1 cellular context compared by ENCODE assay signal in genomic region chr9:111872886-111873285, GRCh38.
TF ChIP-seq lines count a peak whose summit lies in the region.

No MANE protein-coding gene starts in this region.

TF ChIP-seq in K562, 482 proteins besides CTCF, POLR2A, EP300 and RAD21 (continued from another document and continues in another):
- TF ChIP-seq CHD7 (IDR thresholded peaks at IDR 0.05; ENCODE audit: low read depth, low read length) = no peak
- no peak for TF ChIP-seq DNMT1 (IDR thresholded peaks at IDR 0.05)
- TF ChIP-seq NFRKB (IDR thresholded peaks at IDR 0.05; ENCODE audit: low read depth) = no peak
- TF ChIP-seq HDAC2 (IDR thresholded peaks at IDR 0.05) = no peak
- no peak for TF ChIP-seq BRF2 (IDR thresholded peaks at IDR 0.05; ENCODE audit: borderline replicate concordance, insufficient read depth, insufficient read length)
- TF ChIP-seq SMARCE1 (IDR thresholded peaks at IDR 0.05) = peak; percentile 54; the same call in 1 of the 2 replicates
- TF ChIP-seq RBM15 (IDR thresholded peaks at IDR 0.05; ENCODE audit: insufficient read depth, low read length) = no peak
- no peak for TF ChIP-seq TAF9B (IDR thresholded peaks at IDR 0.05; ENCODE audit: partially characterized antibody)
- no peak for TF ChIP-seq ZNF347 (CRISPR knock-in tag; IDR thresholded peaks at IDR 0.05; ENCODE audit: low read depth)
- TF ChIP-seq NELFE (IDR thresholded peaks at IDR 0.05; ENCODE audit: insufficient read depth, insufficient read length) = no peak
- no peak for TF ChIP-seq PHF8 (IDR thresholded peaks at IDR 0.05; ENCODE audit: borderline replicate concordance, low read length)
- TF ChIP-seq ZNF592 (IDR thresholded peaks at IDR 0.05) = no peak
- TF ChIP-seq ZBTB43 (CRISPR knock-in tag; IDR thresholded peaks at IDR 0.05) = no peak
- TF ChIP-seq DPF2 (IDR thresholded peaks at IDR 0.05) = peak; percentile 55; the same call in 1 of the 2 replicates
- TF ChIP-seq BRF1 (IDR thresholded peaks at IDR 0.05; ENCODE audit: borderline replicate concordance, extremely low read depth, insufficient read length) = no peak
- peak; percentile 68 for TF ChIP-seq CBFA2T3 (IDR thresholded peaks at IDR 0.05)
- no peak for TF ChIP-seq SAFB (IDR thresholded peaks at IDR 0.05; ENCODE audit: borderline replicate concordance, low read depth, low read length)
- TF ChIP-seq HDAC1 (IDR thresholded peaks at IDR 0.05) = no peak
- no peak for TF ChIP-seq RERE (CRISPR knock-in tag; IDR thresholded peaks at IDR 0.05; ENCODE audit: borderline replicate concordance)
- TF ChIP-seq MBD1 (CRISPR knock-in tag; IDR thresholded peaks at IDR 0.05) = no peak
- no peak for TF ChIP-seq ZNF184 (CRISPR knock-in tag; IDR thresholded peaks at IDR 0.05)
- no peak for TF ChIP-seq ELF2 (CRISPR knock-in tag; IDR thresholded peaks at IDR 0.05)
- TF ChIP-seq KDM4B (IDR thresholded peaks at IDR 0.05; ENCODE audit: borderline replicate concordance in 2 of 2, low read depth in 1 of 2) = no peak
- 0 out of 2 replicates have a peak, but pooled peaks have one; percentile 8 for TF ChIP-seq TCF3 (CRISPR knock-in tag; IDR thresholded peaks at IDR 0.05)
- TF ChIP-seq PURB (CRISPR knock-in tag; IDR thresholded peaks at IDR 0.05; ENCODE audit: low read depth) = no peak
- no peak for TF ChIP-seq CHD4 (IDR thresholded peaks at IDR 0.05; ENCODE audit: insufficient read depth, insufficient replicate concordance, low read depth, low read length, poor library complexity, severe bottlenecking)
- no peak for TF ChIP-seq GATAD2B (IDR thresholded peaks at IDR 0.05; ENCODE audit: borderline replicate concordance)
- TF ChIP-seq ZNF354B (CRISPR knock-in tag; IDR thresholded peaks at IDR 0.05) = no peak
- 0 out of 2 replicates have a peak, but pooled peaks have one; percentile 13 for TF ChIP-seq PKNOX1 (IDR thresholded peaks at IDR 0.05)
